ENCODE assay signal across 19 cellular contexts in the genomic region with DNA sequence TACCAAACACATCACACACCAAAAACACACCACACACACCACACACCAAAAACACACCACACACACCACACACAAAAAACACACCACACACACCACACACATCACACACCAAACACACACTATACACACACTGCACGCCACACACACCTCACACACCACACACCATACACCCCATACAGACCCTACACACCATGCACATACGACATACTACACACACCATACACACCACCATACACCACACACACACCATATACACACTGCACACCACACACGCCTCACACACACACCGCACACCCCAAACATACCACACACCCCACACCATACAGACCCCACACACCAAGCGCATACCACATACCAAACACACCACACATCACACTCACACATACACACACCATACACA.
DNase-seq lines count a peak whose midpoint lies in the region; ATAC-seq, FAIRE-seq and TF ChIP-seq lines count a peak whose summit lies in the region.
"Had no signal": no experiment of that assay in that cellular context is flagged by ENCODE, and none has a peak within 500 bp of the region (broad histone marks: within the 10 kb centered on the region; RNA-seq: fewer than 3 reads in every experiment).

No MANE protein-coding gene starts in this region.

- in situ Hi-C loops in HepG2 (cut with HindIII; ENCODE audit: extremely low pct_ligation_motif_present, low pct_unique_long_range_greater_than_20kb) = no loop called here

- ATAC-seq in HepG2 (no peak), right lobe of liver (no peak)
- peak; percentile 8 for ATAC-seq in naive thymus-derived CD4-positive, alpha-beta T cell
- peak; percentile 26 for ATAC-seq in stimulated activated effector memory CD8-positive, alpha-beta T cell treated with anti-CD3 and anti-CD28 coated beads, Interleukin-12 subunit alpha, Interleukin-12 subunit beta, amount 100 ng/mL, for 72 hours
- ATAC-seq: A549, GM23338 had no signal

- BruUV-seq in HepG2 (replicated peaks; lab: Mats Ljungman, UMichigan) = no TSS peak

- no peaks in the 10 kb centered on the region for H3K9me3 ChIP-seq in HepG2 (ENCODE audit: low read length)
- no peaks in the 10 kb centered on the region for H3K9me3 ChIP-seq in right lobe of liver
- no peaks in the 10 kb centered on the region for H3K9me3 ChIP-seq in astrocyte (ENCODE audit: insufficient read depth, low read depth, low read length)
- no peaks in the 10 kb centered on the region for H3K9me3 ChIP-seq in naive thymus-derived CD4-positive, alpha-beta T cell (ENCODE audit: control insufficient read depth in 2 of 3, low read length in 3 of 3)
- H3K9me3 ChIP-seq: A549 had no signal

- FAIRE-seq in HepG2 (lab: Jason Lieb, UNC) (no peak), astrocyte (lab: Jason Lieb, UNC) (peak; percentile 5)
- FAIRE-seq: A549 had no signal

- no peak for TF ChIP-seq EP300 in HepG2 (IDR thresholded peaks at IDR 0.05; ENCODE audit: low read depth in 2 of 2, low read length in 2 of 2)
- TF ChIP-seq EP300 in HepG2 (CRISPR knock-in tag; IDR thresholded peaks at IDR 0.05; ENCODE audit: borderline replicate concordance) = no peak

- no peaks in the 10 kb centered on the region for H4K20me1 ChIP-seq in HepG2 (ENCODE audit: insufficient read depth, low read length)
- no peaks in the 10 kb centered on the region for H4K20me1 ChIP-seq in astrocyte (ENCODE audit: insufficient read depth, low read length)

- TF ChIP-seq CTCF in HepG2 (CRISPR knock-in tag; IDR thresholded peaks at IDR 0.05) (no peak), right lobe of liver (IDR thresholded peaks at IDR 0.05) (no peak), astrocyte (IDR thresholded peaks at IDR 0.05; ENCODE audit: insufficient read depth, low read depth, low read length) (no peak)

- DNase-seq in HepG2 (ENCODE audit: low spot score) (no peak), right lobe of liver (no peak), astrocyte (ENCODE audit: low read depth) (no peak), NCI-H146 treated with DMSO at 0.1 percent for 48 hours (lab: John Stamatoyannopoulos, UW; ENCODE audit: unreplicated experiment) (no peak), NCI-H1694 treated with DMSO at 0.1 percent for 48 hours (lab: John Stamatoyannopoulos, UW) (no peak)
- no peak for DNase-seq in naive thymus-derived CD4-positive, alpha-beta T cell
- no peak for DNase-seq in stimulated activated effector memory CD8-positive, alpha-beta T cell treated with anti-CD3 and anti-CD28 coated beads, Interleukin-12 subunit alpha, Interleukin-12 subunit beta, amount 100 ng/mL, for 72 hours (ENCODE audit: low spot score in 2 of 2)
- no peak for DNase-seq in activated T-cell treated with anti-CD3 and anti-CD28 coated beads, Interleukin-2, amount 50 U/mL, for 1 hour
- DNase-seq: AML-193; CD4-positive, alpha-beta T cell; DMS153; DMS79; GDM1; H7 had no signal

- no peak for TF ChIP-seq RAD21 in HepG2 (CRISPR knock-in tag; IDR thresholded peaks at IDR 0.05)

- CTCF ChIA-PET in HepG2 (lab: Yijun Ruan, JAX; ENCODE audit: low intra/inter-chr PET ratio, low total read pairs) = no interaction called here
- CTCF ChIA-PET in naive thymus-derived CD4-positive, alpha-beta T cell (lab: Charles Lee) = no interaction called here

- H3K4me1 ChIP-seq in HepG2 (ENCODE audit: insufficient read depth, low read length) = no peaks in the 10 kb centered on the region
- H3K4me1 ChIP-seq in right lobe of liver = no peaks in the 10 kb centered on the region
- no peaks in the 10 kb centered on the region for H3K4me1 ChIP-seq in astrocyte (ENCODE audit: insufficient read depth, low read length)
- no peaks in the 10 kb centered on the region for H3K4me1 ChIP-seq in naive thymus-derived CD4-positive, alpha-beta T cell (ENCODE audit: control insufficient read depth in 2 of 2, insufficient read depth in 2 of 2, low read length in 2 of 2)
- H3K4me1 ChIP-seq: A549 had no signal

- H3K36me3 Mint-ChIP-seq in astrocyte (ENCODE audit: low read depth, unreplicated experiment) = no peaks in the 10 kb centered on the region
- H3K36me3 Mint-ChIP-seq in naive thymus-derived CD4-positive, alpha-beta T cell = no peaks in the 10 kb centered on the region
- H3K36me3 Mint-ChIP-seq in stimulated activated effector memory CD8-positive, alpha-beta T cell treated with anti-CD3 and anti-CD28 coated beads, Interleukin-12 subunit alpha, Interleukin-12 subunit beta, amount 100 ng/mL, for 72 hours = no peaks in the 10 kb centered on the region
- H3K36me3 Mint-ChIP-seq: IgD-negative memory B cell had no signal

- H2AFZ ChIP-seq in HepG2 (ENCODE audit: low read length) (no peak overlapping the region), astrocyte (ENCODE audit: low read depth, low read length) (no peak overlapping the region)
- H2AFZ ChIP-seq: GM23338 had no signal

- H3K4me2 ChIP-seq in HepG2 (ENCODE audit: low read depth, low read length) (no peak overlapping the region), astrocyte (ENCODE audit: low read length) (no peak overlapping the region)
- H3K4me2 ChIP-seq: A549, GM23338 had no signal

- H3K27ac ChIP-seq in HepG2 (ENCODE audit: extremely low read length, insufficient read depth, low read length) = no peak overlapping the region
- H3K27ac ChIP-seq in right lobe of liver = no peak overlapping the region
- H3K27ac ChIP-seq in astrocyte (ENCODE audit: low read depth, low read length) = no peak overlapping the region
- no peak overlapping the region for H3K27ac ChIP-seq in naive thymus-derived CD4-positive, alpha-beta T cell (ENCODE audit: low read depth, low read length)
- H3K27ac ChIP-seq: 22Rv1, A549, C4-2B had no signal

- H3K27ac Mint-ChIP-seq in astrocyte (ENCODE audit: unreplicated experiment) = no peak overlapping the region
- no peak overlapping the region for H3K27ac Mint-ChIP-seq in naive thymus-derived CD4-positive, alpha-beta T cell
- no peak overlapping the region for H3K27ac Mint-ChIP-seq in stimulated activated effector memory CD8-positive, alpha-beta T cell treated with anti-CD3 and anti-CD28 coated beads, Interleukin-12 subunit alpha, Interleukin-12 subunit beta, amount 100 ng/mL, for 72 hours
- H3K27ac Mint-ChIP-seq: CD4-positive, alpha-beta T cell; GM23338; IgD-negative memory B cell had no signal

- no peaks in the 10 kb centered on the region for H3K4me1 Mint-ChIP-seq in astrocyte (ENCODE audit: low read depth, unreplicated experiment)
- H3K4me1 Mint-ChIP-seq in naive thymus-derived CD4-positive, alpha-beta T cell = peaks cover 0 to 5% (median 0%) of the 10 kb centered on the region in 7 donors
- H3K4me1 Mint-ChIP-seq in stimulated activated effector memory CD8-positive, alpha-beta T cell treated with anti-CD3 and anti-CD28 coated beads, Interleukin-12 subunit alpha, Interleukin-12 subunit beta, amount 100 ng/mL, for 72 hours = no peaks in the 10 kb centered on the region
- H3K4me1 Mint-ChIP-seq: IgD-negative memory B cell had no signal

- intact Hi-C loops in HepG2 (cut with micrococcal nuclease; ENCODE audit: unreplicated experiment) (no loop called here), right lobe of liver (cut with DNase I) (no loop called here)
- intact Hi-C loops in naive thymus-derived CD4-positive, alpha-beta T cell (cut with micrococcal nuclease) = no loop called here

- H3K9ac ChIP-seq in HepG2 (ENCODE audit: insufficient read depth, low read depth, low read length) (no peak overlapping the region), astrocyte (ENCODE audit: low read length) (no peak overlapping the region)

- H3K79me2 ChIP-seq in HepG2 (ENCODE audit: insufficient read depth, low read length) (no peaks in the 10 kb centered on the region), astrocyte (ENCODE audit: insufficient read depth, low read length) (no peaks in the 10 kb centered on the region)

- no peaks in the 10 kb centered on the region for H3K36me3 ChIP-seq in HepG2 (replicated peaks in 1 of 2; ENCODE audit: control insufficient read depth in 1 of 2, insufficient read depth in 2 of 2, low read length in 2 of 2)
- no peaks in the 10 kb centered on the region for H3K36me3 ChIP-seq in right lobe of liver
- no peaks in the 10 kb centered on the region for H3K36me3 ChIP-seq in astrocyte (ENCODE audit: insufficient read depth, low read length)
- no peaks in the 10 kb centered on the region for H3K36me3 ChIP-seq in naive thymus-derived CD4-positive, alpha-beta T cell (ENCODE audit: control insufficient read depth in 2 of 3, insufficient read depth in 3 of 3, low read length in 3 of 3)

- 43% methylated on average over 5 of the region's 5 CpGs for WGBS in HepG2 (ENCODE audit: low lambda C conversion rate)
- 94% methylated on average over 5 of the region's 5 CpGs for WGBS in right lobe of liver (ENCODE audit: insufficient coverage, low coverage, low lambda C conversion rate, missing lambda C conversion rate)

- H3K4me3 Mint-ChIP-seq in astrocyte (ENCODE audit: unreplicated experiment) = no peak overlapping the region
- no peak overlapping the region for H3K4me3 Mint-ChIP-seq in naive thymus-derived CD4-positive, alpha-beta T cell
- no peak overlapping the region for H3K4me3 Mint-ChIP-seq in stimulated activated effector memory CD8-positive, alpha-beta T cell treated with anti-CD3 and anti-CD28 coated beads, Interleukin-12 subunit alpha, Interleukin-12 subunit beta, amount 100 ng/mL, for 72 hours
- H3K4me3 Mint-ChIP-seq: CD4-positive, alpha-beta T cell; GM23338; IgD-negative memory B cell had no signal

- H3K4me3 ChIP-seq in HepG2 (replicated peaks in 1 of 3; ENCODE audit: insufficient read depth in 1 of 3, low read depth in 2 of 3, low read length in 3 of 3) (no peak overlapping the region), right lobe of liver (no peak overlapping the region), astrocyte (ENCODE audit: insufficient read depth, low read depth, low read length) (no peak overlapping the region)
- H3K4me3 ChIP-seq in naive thymus-derived CD4-positive, alpha-beta T cell (ENCODE audit: low read length) = no peak overlapping the region
- H3K4me3 ChIP-seq: A549, GM23338 had no signal

- TF ChIP-seq POLR2A in HepG2 (IDR thresholded peaks at IDR 0.05; ENCODE audit: insufficient read depth in 1 of 2, low read depth in 2 of 2, low read length in 2 of 2) (no peak), right lobe of liver (IDR thresholded peaks at IDR 0.05) (no peak)

- POLR2A ChIA-PET in HepG2 (lab: Yijun Ruan, JAX) = no interaction called here
- POLR2A ChIA-PET in naive thymus-derived CD4-positive, alpha-beta T cell (lab: Charles Lee) = no interaction called here

- H3K27me3 ChIP-seq in HepG2 (ENCODE audit: control insufficient read depth in 1 of 2, insufficient read depth in 2 of 2, low read length in 2 of 2) = peaks cover 0 to 14% of the 10 kb centered on the region in 2 experiments; a peak in 2 of 5 replicates
- H3K27me3 ChIP-seq in right lobe of liver = no peaks in the 10 kb centered on the region
- H3K27me3 ChIP-seq in astrocyte (ENCODE audit: insufficient read depth, low read length) = no peaks in the 10 kb centered on the region
- peaks cover 0 to 5% of the 10 kb centered on the region in 2 donors for H3K27me3 ChIP-seq in naive thymus-derived CD4-positive, alpha-beta T cell (ENCODE audit: control insufficient read depth in 2 of 2, insufficient read depth in 2 of 2, low read length in 2 of 2)

- H3K27me3 Mint-ChIP-seq in astrocyte (ENCODE audit: low read depth, unreplicated experiment) = peaks cover 3% of the 10 kb centered on the region
- peaks cover 16 to 37% (median 24%) of the 10 kb centered on the region in 5 donors for H3K27me3 Mint-ChIP-seq in naive thymus-derived CD4-positive, alpha-beta T cell

- no peaks in the 10 kb centered on the region for H3K9me3 Mint-ChIP-seq in astrocyte (ENCODE audit: unreplicated experiment)
- no peaks in the 10 kb centered on the region for H3K9me3 Mint-ChIP-seq in naive thymus-derived CD4-positive, alpha-beta T cell
- H3K9me3 Mint-ChIP-seq in stimulated activated effector memory CD8-positive, alpha-beta T cell treated with anti-CD3 and anti-CD28 coated beads, Interleukin-12 subunit alpha, Interleukin-12 subunit beta, amount 100 ng/mL, for 72 hours = no peaks in the 10 kb centered on the region
- H3K9me3 Mint-ChIP-seq: GM23338 had no signal

Comparison
In these comparisons a context has a peak if more than half of its experiments do, and no peak if none do; other contexts are left out.
1. ATAC-seq: peak in naive thymus-derived CD4-positive, alpha-beta T cell (single experiment) and stimulated activated effector memory CD8-positive, alpha-beta T cell treated with anti-CD3 and anti-CD28 coated beads, Interleukin-12 subunit alpha, Interleukin-12 subunit beta, amount 100 ng/mL, for 72 hours (single experiment); none in HepG2 (single experiment) and right lobe of liver (0 of 4).